ENCODE assay signal across 8 cellular contexts in genomic region chr10:43816351-43817321, GRCh38.
DNase-seq lines count a peak whose midpoint lies in the region; ATAC-seq and TF ChIP-seq lines count a peak whose summit lies in the region.

No MANE protein-coding gene starts in this region.

- no peaks in the 10 kb centered on the region for H4K20me1 ChIP-seq in fibroblast of lung (ENCODE audit: control insufficient read depth, extremely low read depth, insufficient read depth, low read length)

- no peaks in the 10 kb centered on the region for H3K36me3 ChIP-seq in fibroblast of lung (ENCODE audit: control insufficient read depth, insufficient read depth, low read length)

- peak overlapping the region; percentile 15 for H3K4me2 ChIP-seq in fibroblast of lung (ENCODE audit: extremely low read depth, insufficient read depth, low read length)

- ATAC-seq in GM19351 (IDR thresholded peaks at IDR 0.05; ENCODE audit: unreplicated experiment) (peak; percentile 96), HG03432 (IDR thresholded peaks at IDR 0.05; ENCODE audit: unreplicated experiment) (peak; percentile 99)

- DNase-seq in AG08395 (ENCODE audit: low spot score) = peak; percentile 74
- peak; percentile 16 to 71 for DNase-seq in activated CD4-positive, alpha-beta T cell treated with anti-CD3 and anti-CD28 coated beads, Interleukin-2, amount 50 U/mL, for 24 hours (ENCODE audit: low read depth in 1 of 2, low spot score in 1 of 2)
- DNase-seq in fibroblast of lung (ENCODE audit: low read depth in 2 of 2) = peak; percentile 53 to 93
- DNase-seq in stimulated activated CD4-positive, alpha-beta T cell treated with anti-CD3 and anti-CD28 coated beads, Interleukin-2, amount 100 ng/mL, for 24 hours = peak; percentile 71 to 75
- DNase-seq in NCI-H2107 treated with DMSO at 0.1 percent for 48 hours (lab: John Stamatoyannopoulos, UW; ENCODE audit: unreplicated experiment) = no peak
- no peak for DNase-seq in glomerular visceral epithelial cell (ENCODE audit: extremely low spot score)

- no peaks in the 10 kb centered on the region for H3K27me3 ChIP-seq in fibroblast of lung (ENCODE audit: control insufficient read depth, insufficient read depth, low read length)

- H3K4me3 ChIP-seq in fibroblast of lung (replicated peaks in 1 of 4; ENCODE audit: control extremely low read depth in 1 of 4, insufficient read depth in 1 of 4, low read depth in 3 of 4, low read length in 4 of 4) = no peak overlapping the region

- no peaks in the 10 kb centered on the region for H3K9me3 ChIP-seq in fibroblast of lung (ENCODE audit: control insufficient read depth, insufficient read depth, low read depth, low read length)

- H3K27ac ChIP-seq in fibroblast of lung (ENCODE audit: insufficient read depth, low read length) = peak overlapping the region; percentile 34

- peaks cover 11% of the 10 kb centered on the region for H3K4me1 ChIP-seq in fibroblast of lung (ENCODE audit: control insufficient read depth, extremely low read depth, insufficient read depth, low read length)

- no peak for TF ChIP-seq CTCF in fibroblast of lung (conservative IDR thresholded peaks at IDR 0.05 in 1 of 2, IDR thresholded peaks at IDR 0.05 in 1 of 2; ENCODE audit: low read depth in 1 of 2, low read length in 2 of 2)

- H2AFZ ChIP-seq in fibroblast of lung (ENCODE audit: low read length) = no peak overlapping the region

- H3K79me2 ChIP-seq in fibroblast of lung (ENCODE audit: control insufficient read depth, insufficient read depth, low read length) = no peaks in the 10 kb centered on the region

- H3K9ac ChIP-seq in fibroblast of lung (ENCODE audit: insufficient read depth, low read length) = no peak overlapping the region

Comparison
In these comparisons a context has a peak if more than half of its experiments do, and no peak if none do; other contexts are left out.
1. DNase-seq: peak in AG08395 (single experiment), activated CD4-positive, alpha-beta T cell treated with anti-CD3 and anti-CD28 coated beads, Interleukin-2, amount 50 U/mL, for 24 hours (2 of 2), fibroblast of lung (2 of 2) and stimulated activated CD4-positive, alpha-beta T cell treated with anti-CD3 and anti-CD28 coated beads, Interleukin-2, amount 100 ng/mL, for 24 hours (2 of 2); none in NCI-H2107 treated with DMSO at 0.1 percent for 48 hours (single experiment) and glomerular visceral epithelial cell (single experiment).